ENCODE assay signal across 9 cellular contexts in genomic region chr6:121418346-121418745, GRCh38.
"Had no signal": no experiment of that assay in that cellular context is flagged by ENCODE, and none has a peak within 500 bp of the region (broad histone marks: within the 10 kb centered on the region; RNA-seq: fewer than 3 reads in every experiment).

No MANE protein-coding gene starts in this region.

- H3K4me2 ChIP-seq: GM23338 had no signal

- H3K36me3 ChIP-seq: HAP-1 had no signal

- ATAC-seq: GM23338, HCT116 had no signal

- H3K4me1 ChIP-seq: HAP-1 had no signal

- H3K9me3 ChIP-seq: HAP-1 had no signal

- H3K4me3 ChIP-seq: GM23248, GM23338, HAP-1 had no signal

- H3K27ac ChIP-seq: GM23248 had no signal

- H3K9ac ChIP-seq: GM23248 had no signal

- H2AFZ ChIP-seq: GM23248, GM23338 had no signal

- DNase-seq: GM23248, GOT3, H7, H9, HCEC 1CT, HFFc6 had no signal
